1 cellular context compared by ENCODE assay signal in the genomic region with DNA sequence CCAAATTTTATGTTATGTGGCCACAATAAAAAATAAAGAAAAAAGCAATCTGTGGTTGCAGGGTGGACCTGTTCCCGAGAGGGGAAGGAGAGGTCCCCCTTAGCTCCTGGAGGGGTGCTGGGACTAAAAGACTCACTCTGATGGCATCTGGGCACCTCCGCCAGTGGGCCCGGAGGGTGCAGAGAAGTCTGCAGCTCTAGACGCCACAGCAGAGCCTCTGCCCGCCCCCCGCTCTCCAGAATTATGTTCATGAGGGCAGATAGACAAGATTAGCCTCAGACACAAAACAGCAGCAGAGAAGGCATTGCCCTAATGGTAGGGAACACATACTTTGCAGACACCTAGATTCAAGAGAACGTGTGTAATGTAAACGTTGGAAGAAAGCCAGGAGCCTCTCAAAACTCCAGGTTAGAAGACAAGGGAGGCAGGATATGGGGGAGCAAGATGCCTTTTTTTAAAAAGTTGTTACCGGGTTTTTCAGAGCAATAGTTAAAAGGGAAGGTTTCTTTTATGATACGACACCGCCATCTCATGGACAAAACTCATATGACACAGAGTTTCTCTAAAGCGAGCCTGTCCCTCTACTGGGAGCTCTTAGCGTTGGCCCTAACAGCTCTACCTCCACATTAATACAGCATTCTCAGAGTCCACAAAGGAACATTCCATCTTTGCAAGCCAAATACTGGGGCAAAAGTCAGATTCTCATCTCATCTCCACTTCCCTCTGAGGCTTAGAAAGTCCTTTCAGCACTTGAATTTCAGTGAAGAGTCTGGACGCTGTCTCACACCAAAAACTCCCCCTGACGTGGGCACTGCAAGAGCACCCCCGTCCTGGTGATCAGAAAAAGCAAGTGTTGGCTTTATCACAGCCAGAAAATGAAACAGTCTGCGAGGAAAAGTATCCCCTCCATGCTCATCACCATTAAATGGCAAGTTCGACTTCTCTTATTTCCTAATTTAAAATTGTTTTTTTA.
TF ChIP-seq lines count a peak whose summit lies in the region.

No MANE protein-coding gene starts in this region.

TF ChIP-seq in WTC11, 78 proteins besides CTCF, POLR2A, EP300 and RAD21 (continued from another document):
- TF ChIP-seq, protein P1, sequence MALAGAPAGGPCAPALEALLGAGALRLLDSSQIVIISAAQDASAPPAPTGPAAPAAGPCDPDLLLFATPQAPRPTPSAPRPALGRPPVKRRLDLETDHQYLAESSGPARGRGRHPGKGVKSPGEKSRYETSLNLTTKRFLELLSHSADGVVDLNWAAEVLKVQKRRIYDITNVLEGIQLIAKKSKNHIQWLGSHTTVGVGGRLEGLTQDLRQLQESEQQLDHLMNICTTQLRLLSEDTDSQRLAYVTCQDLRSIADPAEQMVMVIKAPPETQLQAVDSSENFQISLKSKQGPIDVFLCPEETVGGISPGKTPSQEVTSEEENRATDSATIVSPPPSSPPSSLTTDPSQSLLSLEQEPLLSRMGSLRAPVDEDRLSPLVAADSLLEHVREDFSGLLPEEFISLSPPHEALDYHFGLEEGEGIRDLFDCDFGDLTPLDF (CRISPR knock-in tag; IDR thresholded peaks at IDR 0.05): no peak
- no peak for TF ChIP-seq FOXP4 (CRISPR knock-in tag; IDR thresholded peaks at IDR 0.05)
- TF ChIP-seq, protein P2, sequence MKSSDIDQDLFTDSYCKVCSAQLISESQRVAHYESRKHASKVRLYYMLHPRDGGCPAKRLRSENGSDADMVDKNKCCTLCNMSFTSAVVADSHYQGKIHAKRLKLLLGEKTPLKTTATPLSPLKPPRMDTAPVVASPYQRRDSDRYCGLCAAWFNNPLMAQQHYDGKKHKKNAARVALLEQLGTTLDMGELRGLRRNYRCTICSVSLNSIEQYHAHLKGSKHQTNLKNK (CRISPR knock-in tag; IDR thresholded peaks at IDR 0.05): no peak
- TF ChIP-seq IRF2 (CRISPR knock-in tag; IDR thresholded peaks at IDR 0.05; ENCODE audit: borderline replicate concordance, low read depth): no peak
- no peak for TF ChIP-seq JUN (CRISPR knock-in tag; IDR thresholded peaks at IDR 0.05)
- no peak for TF ChIP-seq CREM (CRISPR knock-in tag; IDR thresholded peaks at IDR 0.05)
- no peak for TF ChIP-seq SMAD4 (CRISPR knock-in tag; IDR thresholded peaks at IDR 0.05)
- TF ChIP-seq SOX15 (CRISPR knock-in tag; IDR thresholded peaks at IDR 0.05): no peak
- no peak for TF ChIP-seq CDX4 (CRISPR knock-in tag; IDR thresholded peaks at IDR 0.05; ENCODE audit: borderline replicate concordance)
- no peak for TF ChIP-seq EMX1 (CRISPR knock-in tag; IDR thresholded peaks at IDR 0.05)
- TF ChIP-seq OVOL2 (CRISPR knock-in tag; IDR thresholded peaks at IDR 0.05; ENCODE audit: borderline replicate concordance): no peak
- TF ChIP-seq, protein P3, sequence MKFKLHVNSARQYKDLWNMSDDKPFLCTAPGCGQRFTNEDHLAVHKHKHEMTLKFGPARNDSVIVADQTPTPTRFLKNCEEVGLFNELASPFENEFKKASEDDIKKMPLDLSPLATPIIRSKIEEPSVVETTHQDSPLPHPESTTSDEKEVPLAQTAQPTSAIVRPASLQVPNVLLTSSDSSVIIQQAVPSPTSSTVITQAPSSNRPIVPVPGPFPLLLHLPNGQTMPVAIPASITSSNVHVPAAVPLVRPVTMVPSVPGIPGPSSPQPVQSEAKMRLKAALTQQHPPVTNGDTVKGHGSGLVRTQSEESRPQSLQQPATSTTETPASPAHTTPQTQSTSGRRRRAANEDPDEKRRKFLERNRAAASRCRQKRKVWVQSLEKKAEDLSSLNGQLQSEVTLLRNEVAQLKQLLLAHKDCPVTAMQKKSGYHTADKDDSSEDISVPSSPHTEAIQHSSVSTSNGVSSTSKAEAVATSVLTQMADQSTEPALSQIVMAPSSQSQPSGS (CRISPR knock-in tag; IDR thresholded peaks at IDR 0.05; ENCODE audit: borderline replicate concordance, low read depth): no peak
- TF ChIP-seq GTF2I (CRISPR knock-in tag; conservative IDR thresholded peaks at IDR 0.05): no peak
- TF ChIP-seq, protein P4, sequence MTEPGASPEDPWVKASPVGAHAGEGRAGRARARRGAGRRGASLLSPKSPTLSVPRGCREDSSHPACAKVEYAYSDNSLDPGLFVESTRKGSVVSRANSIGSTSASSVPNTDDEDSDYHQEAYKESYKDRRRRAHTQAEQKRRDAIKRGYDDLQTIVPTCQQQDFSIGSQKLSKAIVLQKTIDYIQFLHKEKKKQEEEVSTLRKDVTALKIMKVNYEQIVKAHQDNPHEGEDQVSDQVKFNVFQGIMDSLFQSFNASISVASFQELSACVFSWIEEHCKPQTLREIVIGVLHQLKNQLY (CRISPR knock-in tag; IDR thresholded peaks at IDR 0.05): no peak
- no peak for TF ChIP-seq FOXJ3 (CRISPR knock-in tag; IDR thresholded peaks at IDR 0.05; ENCODE audit: borderline replicate concordance)
